In genomic region chr5:179620703-179621350, GRCh38 we compare ENCODE assay signal across 8 cellular contexts. TPM values are rescaled to one million over a fixed set of nuclear protein-coding genes. Genes with fewer than 3 reads are reported as not detected.
DNase-seq lines count a peak whose midpoint lies in the region; ATAC-seq, FAIRE-seq and TF ChIP-seq lines count a peak whose summit lies in the region.

No MANE protein-coding gene starts in this region.

- TF ChIP-seq CTCF in epithelial cell of esophagus (IDR thresholded peaks at IDR 0.05; ENCODE audit: insufficient read depth, low read depth, low read length, missing control alignments) (no peak), pancreas (IDR thresholded peaks at IDR 0.05) (no peak)

- ATAC-seq in pancreas (no peak), HG03439 (IDR thresholded peaks at IDR 0.05; ENCODE audit: unreplicated experiment) (no peak)

- intact Hi-C loops in pancreas (cut with DNase I): no loop called here

- no peaks in the 10 kb centered on the region for H3K27me3 ChIP-seq in pancreas

- H3K4me3 ChIP-seq in epithelial cell of esophagus (ENCODE audit: low read length) (peak overlapping the region; percentile 73), pancreas (peak overlapping the region in 3 of 4 donors; percentile 64 to 100 (median 88))

- H3K9me3 ChIP-seq in pancreas: no peaks in the 10 kb centered on the region

- no peak for FAIRE-seq in pancreas (lab: Jason Lieb, UNC)

- H3K36me3 ChIP-seq in pancreas: peaks cover 10 to 54% (median 16%) of the 10 kb centered on the region in 3 donors

- H3K4me1 ChIP-seq in pancreas: peaks cover 32 to 56% (median 42%) of the 10 kb centered on the region in 3 donors

- DNase-seq in EH (ENCODE audit: low read depth): peak; percentile 50
- peak; percentile 53 for DNase-seq in OCI-M1 (lab: John Stamatoyannopoulos, UW)
- DNase-seq in epithelial cell of esophagus (ENCODE audit: low read depth): no peak
- DNase-seq in pancreas: no peak
- no peak for DNase-seq in iPS-NIHi7 (ENCODE audit: extremely low spot score)
- DNase-seq in SIG-M5 (lab: John Stamatoyannopoulos, UW): no peak
- DNase-seq in COLO668 (lab: John Stamatoyannopoulos, UW; ENCODE audit: unreplicated experiment): no peak

- WGBS in pancreas, 2 donors: 3 to 6% methylated on average over 5 of the region's 5 CpGs

- H3K27ac ChIP-seq in pancreas: peak overlapping the region in 1 of 4 donors; percentile 89

RNA-seq across cellular contexts. Expression of gene HNRNPH1, which starts 2.6 kb away (rescaled TPM):
- 100 to 1,000 TPM; 210 to 384 (median 269) TPM for total RNA-seq in pancreas
- 100 to 1,000 TPM; 341 to 395 TPM for polyA plus RNA-seq in pancreas

Comparison
In these comparisons a context has a peak if more than half of its experiments do, and no peak if none do; other contexts are left out.
1. DNase-seq: peak in EH (single experiment) and OCI-M1 (single experiment); none in epithelial cell of esophagus (single experiment), pancreas (0 of 6), iPS-NIHi7 (single experiment), SIG-M5 (single experiment) and COLO668 (single experiment).